ENCODE assay signal across 25 cellular contexts in genomic region chr5:9380108-9380507, GRCh38.
DNase-seq lines count a peak whose midpoint lies in the region; ATAC-seq and TF ChIP-seq lines count a peak whose summit lies in the region.
"Had no signal": no experiment of that assay in that cellular context is flagged by ENCODE, and none has a peak within 500 bp of the region (broad histone marks: within the 10 kb centered on the region; RNA-seq: fewer than 3 reads in every experiment).

No MANE protein-coding gene starts in this region.

- ATAC-seq in HG03175 (IDR thresholded peaks at IDR 0.05; ENCODE audit: unreplicated experiment), result no peak
- ATAC-seq: activated naive CD8-positive, alpha-beta T cell treated with anti-CD3 and anti-CD28 coated beads, Interleukin-2, amount 50 U/mL, for 24 hours; Right ventricle myocardium inferior; stimulated activated naive CD8-positive, alpha-beta T cell treated with anti-CD3 and anti-CD28 coated beads, Interleukin-15, Interleukin-2, amounts not matched to agents 100 U/mL and 50 U/mL, for 24 hours had no signal

- DNase-seq in A172 (ENCODE audit: low spot score) (peak; percentile 54), M059J (ENCODE audit: low read depth) (peak; percentile 40), choroid plexus epithelial cell (ENCODE audit: low read depth) (peak; percentile 20), mesothelial cell of epicardium (ENCODE audit: low spot score in 2 of 2, unreplicated experiment in 2 of 2) (no peak), KBM-7 (no peak), SKM-1 (lab: John Stamatoyannopoulos, UW; ENCODE audit: unreplicated experiment) (no peak)
- DNase-seq in activated CD4-positive, CD25-positive, alpha-beta regulatory T cell (lab: John Stamatoyannopoulos, UW), result no peak
- DNase-seq: 8988T; activated CD4-positive, alpha-beta T cell treated with anti-CD3 and anti-CD28 coated beads for 4 hours; activated CD8-positive, alpha-beta memory T cell treated with anti-CD3 and anti-CD28 coated beads for 24 hours; activated gamma-delta T cell treated with Interleukin-2 at 50 U/mL for 16 hours; activated naive CD8-positive, alpha-beta T cell treated with anti-CD3 and anti-CD28 coated beads, Interleukin-2, amount 50 U/mL, for 24 hours; activated T-cell treated with anti-CD3 and anti-CD28 coated beads, Interleukin-2, amount 50 U/mL, for 1 hour; CD4-positive, alpha-beta T cell; hippocampal formation; immature natural killer cell; mesendoderm; MV-4-11; NCI-H1436 treated with DMSO at 0.1 percent for 48 hours; stimulated activated naive CD8-positive, alpha-beta T cell treated with anti-CD3 and anti-CD28 coated beads, Interleukin-15, Interleukin-2, amounts not matched to agents 100 U/mL and 50 U/mL, for 24 hours; testis had no signal

- H3K9me3 Mint-ChIP-seq in mesothelial cell of epicardium, result peaks cover 12% of the 10 kb centered on the region
- H3K9me3 Mint-ChIP-seq: CD4-positive, alpha-beta T cell had no signal

- H3K36me3 Mint-ChIP-seq in mesothelial cell of epicardium, result peaks cover 12% of the 10 kb centered on the region
- H3K36me3 Mint-ChIP-seq: immature natural killer cell had no signal

- H3K4me3 Mint-ChIP-seq in mesothelial cell of epicardium, result no peak overlapping the region
- H3K4me3 Mint-ChIP-seq: activated naive CD8-positive, alpha-beta T cell treated with anti-CD3 and anti-CD28 coated beads, Interleukin-2, amount 50 U/mL, for 24 hours; brain; CD4-positive, alpha-beta T cell; immature natural killer cell; T-helper 2 cell treated with Interferon-gamma antibody and Interleukin-4, amounts not matched to agents 5 μg/mL and 100 μg/mL, for 36 hours had no signal

- H3K4me3 ChIP-seq in choroid plexus epithelial cell (ENCODE audit: low read depth, low read length), result no peak overlapping the region
- H3K4me3 ChIP-seq: testis had no signal

- peak overlapping the region; percentile 39 for H3K27ac Mint-ChIP-seq in mesothelial cell of epicardium
- H3K27ac Mint-ChIP-seq: activated naive CD8-positive, alpha-beta T cell treated with anti-CD3 and anti-CD28 coated beads, Interleukin-2, amount 50 U/mL, for 24 hours; brain; CD4-positive, alpha-beta T cell; immature natural killer cell; T-helper 2 cell treated with Interferon-gamma antibody and Interleukin-4, amounts not matched to agents 5 μg/mL and 100 μg/mL, for 36 hours had no signal

- TF ChIP-seq CTCF in choroid plexus epithelial cell (conservative IDR thresholded peaks at IDR 0.05; ENCODE audit: low read depth, low read length), result no peak
- no peak for TF ChIP-seq CTCF in mesothelial cell of epicardium (IDR thresholded peaks at IDR 0.05; ENCODE audit: unreplicated experiment)

- H3K27me3 Mint-ChIP-seq in mesothelial cell of epicardium (ENCODE audit: low read depth), result no peaks in the 10 kb centered on the region
- H3K27me3 Mint-ChIP-seq: activated naive CD8-positive, alpha-beta T cell treated with anti-CD3 and anti-CD28 coated beads, Interleukin-2, amount 50 U/mL, for 24 hours; brain; CD4-positive, alpha-beta T cell had no signal

- H3K4me1 Mint-ChIP-seq in mesothelial cell of epicardium, result peaks cover 11% of the 10 kb centered on the region
- H3K4me1 Mint-ChIP-seq: activated naive CD8-positive, alpha-beta T cell treated with anti-CD3 and anti-CD28 coated beads, Interleukin-2, amount 50 U/mL, for 24 hours; immature natural killer cell had no signal

- in situ Hi-C loops in KBM-7 (cut with MboI; ENCODE audit: low pct_unique_long_range_greater_than_20kb, low sequenced_read_pairs), result no loop called here

Comparison
In these comparisons a context has a peak if more than half of its experiments do, and no peak if none do; other contexts are left out.
1. DNase-seq: peak in A172 (single experiment), M059J (single experiment) and choroid plexus epithelial cell (single experiment); none in mesothelial cell of epicardium (0 of 2), KBM-7 (single experiment), SKM-1 (single experiment) and activated CD4-positive, CD25-positive, alpha-beta regulatory T cell (0 of 4).